ENCODE assay signal across 12 cellular contexts in genomic region chr1:39700348-39700747, GRCh38. TPM values are rescaled to one million over a fixed set of nuclear protein-coding genes. Genes with fewer than 3 reads are reported as not detected.
DNase-seq lines count a peak whose midpoint lies in the region; ATAC-seq and TF ChIP-seq lines count a peak whose summit lies in the region.
"Had no signal": no experiment of that assay in that cellular context is flagged by ENCODE, and none has a peak within 500 bp of the region (broad histone marks: within the 10 kb centered on the region; RNA-seq: fewer than 3 reads in every experiment).

No MANE protein-coding gene starts in this region.

- WGBS in stomach, 5 donors: 60 to 71% (median 67%) methylated on average over 3 of the region's 3 CpGs

- DNase-seq in T-helper 17 cell (no peak), islet precursor cell (peak; percentile 26), stomach (no peak), amygdala (lab: John Stamatoyannopoulos, UW) (no peak), HuH-7.5 (ENCODE audit: low spot score) (no peak)
- peak; percentile 30 for DNase-seq in activated CD8-positive, alpha-beta memory T cell treated with anti-CD3 and anti-CD28 coated beads, Interleukin-2, amount 10 ng/mL, durations not matched to agents 7 days and 5 days
- DNase-seq: BE2C; CD4-positive, alpha-beta memory T cell had no signal

- peaks cover 5% of the 10 kb centered on the region for H3K27me3 Mint-ChIP-seq in T-helper 17 cell
- peaks cover 36% of the 10 kb centered on the region for H3K27me3 Mint-ChIP-seq in activated CD8-positive, alpha-beta memory T cell treated with anti-CD3 and anti-CD28 coated beads, Interleukin-2, amount 10 ng/mL, durations not matched to agents 7 days and 5 days
- H3K27me3 Mint-ChIP-seq: CD4-positive, alpha-beta memory T cell had no signal

- no peak for ATAC-seq in T-helper 17 cell
- ATAC-seq in activated CD8-positive, alpha-beta memory T cell treated with anti-CD3 and anti-CD28 coated beads, Interleukin-2, amount 10 ng/mL, durations not matched to agents 7 days and 5 days: no peak
- ATAC-seq: A549 had no signal

- no peaks in the 10 kb centered on the region for H3K36me3 Mint-ChIP-seq in T-helper 17 cell (ENCODE audit: low read depth)
- H3K36me3 Mint-ChIP-seq in activated CD8-positive, alpha-beta memory T cell treated with anti-CD3 and anti-CD28 coated beads, Interleukin-2, amount 10 ng/mL, durations not matched to agents 7 days and 5 days: no peaks in the 10 kb centered on the region
- H3K36me3 Mint-ChIP-seq: CD4-positive, alpha-beta memory T cell; IgD-negative memory B cell had no signal

- H3K9me3 ChIP-seq in T-helper 17 cell (ENCODE audit: control insufficient read depth, low read length, poor library complexity, severe bottlenecking) (no peaks in the 10 kb centered on the region), stomach (no peaks in the 10 kb centered on the region)
- H3K9me3 ChIP-seq: A549, BE2C had no signal

- peak overlapping the region; percentile 41 for H3K27ac Mint-ChIP-seq in T-helper 17 cell
- H3K27ac Mint-ChIP-seq in activated CD8-positive, alpha-beta memory T cell treated with anti-CD3 and anti-CD28 coated beads, Interleukin-2, amount 10 ng/mL, durations not matched to agents 7 days and 5 days: no peak overlapping the region
- H3K27ac Mint-ChIP-seq: IgD-negative memory B cell had no signal

- no peak overlapping the region for H3K4me3 ChIP-seq in stomach
- H3K4me3 ChIP-seq: A549 had no signal

- H3K4me1 Mint-ChIP-seq in T-helper 17 cell: peaks cover 4% of the 10 kb centered on the region
- no peaks in the 10 kb centered on the region for H3K4me1 Mint-ChIP-seq in activated CD8-positive, alpha-beta memory T cell treated with anti-CD3 and anti-CD28 coated beads, Interleukin-2, amount 10 ng/mL, durations not matched to agents 7 days and 5 days
- H3K4me1 Mint-ChIP-seq: IgD-negative memory B cell had no signal

- TF ChIP-seq EP300 in stomach (IDR thresholded peaks at IDR 0.05): no peak

- H3K27me3 ChIP-seq in stomach: peaks cover 0 to 15% (median 0%) of the 10 kb centered on the region in 3 donors
- H3K27me3 ChIP-seq: BE2C had no signal

- TF ChIP-seq CTCF in stomach (IDR thresholded peaks at IDR 0.05): no peak

- H3K9me3 Mint-ChIP-seq in activated CD8-positive, alpha-beta memory T cell treated with anti-CD3 and anti-CD28 coated beads, Interleukin-2, amount 10 ng/mL, durations not matched to agents 7 days and 5 days (ENCODE audit: low read depth): no peaks in the 10 kb centered on the region
- H3K9me3 Mint-ChIP-seq: CD4-positive, alpha-beta memory T cell; IgD-negative memory B cell had no signal

- peaks cover 8 to 24% (median 20%) of the 10 kb centered on the region in 4 donors for H3K4me1 ChIP-seq in stomach
- H3K4me1 ChIP-seq: A549, BE2C had no signal

- no peak overlapping the region for H3K4me3 Mint-ChIP-seq in T-helper 17 cell
- no peak overlapping the region for H3K4me3 Mint-ChIP-seq in activated CD8-positive, alpha-beta memory T cell treated with anti-CD3 and anti-CD28 coated beads, Interleukin-2, amount 10 ng/mL, durations not matched to agents 7 days and 5 days
- H3K4me3 Mint-ChIP-seq: CD4-positive, alpha-beta memory T cell; IgD-negative memory B cell had no signal

- H3K27ac ChIP-seq in stomach: peak overlapping the region in 1 of 5 donors; percentile 53
- H3K27ac ChIP-seq: A549 had no signal

- CTCF ChIA-PET in activated CD8-positive, alpha-beta memory T cell treated with anti-CD3 and anti-CD28 coated beads, Interleukin-2, amount 10 ng/mL, durations not matched to agents 7 days and 5 days (lab: Charles Lee): interaction anchor here (0.8 to 3.4 kb wide), 5 partner anchors 8 to 99 kb away, joined by 3 to 14 read pairs (median 10); partner anchors contain the start of gene HPCAL4

- H3K36me3 ChIP-seq in stomach: no peaks in the 10 kb centered on the region
- H3K36me3 ChIP-seq: BE2C had no signal

- TF ChIP-seq POLR2A in stomach (IDR thresholded peaks at IDR 0.05): no peak

- intact Hi-C loops in stomach (cut with DNase I; ENCODE audit: low total_unique reads): no loop called here

RNA-seq across cellular contexts. Expression of gene HPCAL4, which starts 9.1 kb away (rescaled TPM):
- 10 to 100 TPM; 23.4 to 30.3 TPM for total RNA-seq in T-helper 17 cell
- total RNA-seq in activated CD8-positive, alpha-beta memory T cell treated with anti-CD3 and anti-CD28 coated beads, Interleukin-2, amount 10 ng/mL, durations not matched to agents 7 days and 5 days: under 1 TPM; 0.18 to 0.30 TPM
- 1 to 10 TPM in 1 of 5 donors, under 1 TPM in 1, not detected in 3; 0.14 to 1.5 TPM for total RNA-seq in stomach
- under 1 TPM; 0.06 to 0.15 (median 0.15) TPM for polyA plus RNA-seq in stomach
- total RNA-seq: HT-29 had no signal
- polyA plus RNA-seq: AG04450 had no signal

RNA-seq across cellular contexts. Expression of gene NT5C1A, which starts 28.4 kb away (rescaled TPM):
- total RNA-seq in T-helper 17 cell (under 1 TPM; 0.31 to 0.70 TPM), stomach (under 1 TPM in 1 of 5 donors, not detected in 4; 0.92 TPM)
- under 1 TPM in 1 of 2 experiments, not detected in 1; 0.80 TPM for total RNA-seq in activated CD8-positive, alpha-beta memory T cell treated with anti-CD3 and anti-CD28 coated beads, Interleukin-2, amount 10 ng/mL, durations not matched to agents 7 days and 5 days
- under 1 TPM in 1 of 3 donors, not detected in 2; 0.76 TPM for polyA plus RNA-seq in stomach
- total RNA-seq: HT-29 had no signal
- polyA plus RNA-seq: A549; AG04450; CD4-positive, alpha-beta memory T cell; IgD-negative memory B cell had no signal

RNA-seq across cellular contexts. Expression of gene PPIE, which starts 38.3 kb away (rescaled TPM):
- total RNA-seq in T-helper 17 cell (10 to 100 TPM; 44.8 to 57.5 TPM), stomach (100 to 1,000 TPM in 2 of 5 donors, 10 to 100 TPM in 3; 34.9 to 206 (median 42.9) TPM)
- total RNA-seq in activated CD8-positive, alpha-beta memory T cell treated with anti-CD3 and anti-CD28 coated beads, Interleukin-2, amount 10 ng/mL, durations not matched to agents 7 days and 5 days: 10 to 100 TPM; 67.4 to 69.5 TPM
- polyA plus RNA-seq in stomach: 10 to 100 TPM; 46.7 to 54.5 (median 50.9) TPM

Comparison
In these comparisons a context has a peak if more than half of its experiments do, and no peak if none do; other contexts are left out.
1. DNase-seq: peak in activated CD8-positive, alpha-beta memory T cell treated with anti-CD3 and anti-CD28 coated beads, Interleukin-2, amount 10 ng/mL, durations not matched to agents 7 days and 5 days (single experiment) and islet precursor cell (single experiment); none in T-helper 17 cell (0 of 3), stomach (single experiment), amygdala (0 of 56) and HuH-7.5 (single experiment).
2. RNA of gene HPCAL4, which starts 9.1 kb away (total RNA-seq): 23.4 to 30.3 TPM in T-helper 17 cell; 0.18 to 0.30 TPM in activated CD8-positive, alpha-beta memory T cell treated with anti-CD3 and anti-CD28 coated beads, Interleukin-2, amount 10 ng/mL, durations not matched to agents 7 days and 5 days and 0.14 to 1.5 TPM in stomach; every median in the first group is over 4 times any median in the second.